ENCODE assay signal across 1 cellular context in the genomic region with DNA sequence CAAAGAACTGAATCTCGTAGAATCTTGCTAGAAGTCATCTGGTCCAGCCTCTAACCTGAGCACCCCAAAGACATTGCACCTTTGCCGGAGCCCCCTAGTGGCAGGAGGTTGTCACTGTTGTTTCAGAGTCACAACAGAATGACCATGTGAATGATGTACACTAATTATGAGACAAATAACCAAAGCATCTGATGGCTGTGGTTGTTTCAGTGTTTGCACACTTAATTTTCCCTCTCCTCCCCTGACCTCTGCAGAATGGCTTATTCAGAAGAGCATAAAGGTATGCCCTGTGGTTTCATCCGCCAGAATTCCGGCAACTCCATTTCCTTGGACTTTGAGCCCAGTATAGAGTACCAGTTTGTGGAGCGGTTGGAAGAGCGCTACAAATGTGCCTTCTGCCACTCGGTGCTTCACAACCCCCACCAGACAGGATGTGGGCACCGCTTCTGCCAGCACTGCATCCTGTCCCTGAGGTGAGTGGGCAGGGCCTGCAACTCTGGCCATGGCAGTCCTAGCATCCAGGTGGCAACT.
TF ChIP-seq lines count a peak whose summit lies in the region.

No MANE protein-coding gene starts in this region.

TF ChIP-seq in HepG2, 621 proteins besides CTCF, POLR2A, EP300 and RAD21 (continued from another document and continues in another):
- TF ChIP-seq, protein P1, sequence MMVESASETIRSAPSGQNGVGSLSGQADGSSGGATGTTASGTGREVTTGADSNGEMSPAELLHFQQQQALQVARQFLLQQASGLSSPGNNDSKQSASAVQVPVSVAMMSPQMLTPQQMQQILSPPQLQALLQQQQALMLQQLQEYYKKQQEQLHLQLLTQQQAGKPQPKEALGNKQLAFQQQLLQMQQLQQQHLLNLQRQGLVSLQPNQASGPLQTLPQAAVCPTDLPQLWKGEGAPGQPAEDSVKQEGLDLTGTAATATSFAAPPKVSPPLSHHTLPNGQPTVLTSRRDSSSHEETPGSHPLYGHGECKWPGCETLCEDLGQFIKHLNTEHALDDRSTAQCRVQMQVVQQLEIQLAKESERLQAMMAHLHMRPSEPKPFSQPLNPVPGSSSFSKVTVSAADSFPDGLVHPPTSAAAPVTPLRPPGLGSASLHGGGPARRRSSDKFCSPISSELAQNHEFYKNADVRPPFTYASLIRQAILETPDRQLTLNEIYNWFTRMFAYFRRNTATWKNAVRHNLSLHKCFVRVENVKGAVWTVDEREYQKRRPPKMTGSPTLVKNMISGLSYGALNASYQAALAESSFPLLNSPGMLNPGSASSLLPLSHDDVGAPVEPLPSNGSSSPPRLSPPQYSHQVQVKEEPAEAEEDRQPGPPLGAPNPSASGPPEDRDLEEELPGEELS (CRISPR knock-in tag; IDR thresholded peaks at IDR 0.05): peak; percentile 46; the same call in 1 of the 2 replicates
- TF ChIP-seq, protein P2, sequence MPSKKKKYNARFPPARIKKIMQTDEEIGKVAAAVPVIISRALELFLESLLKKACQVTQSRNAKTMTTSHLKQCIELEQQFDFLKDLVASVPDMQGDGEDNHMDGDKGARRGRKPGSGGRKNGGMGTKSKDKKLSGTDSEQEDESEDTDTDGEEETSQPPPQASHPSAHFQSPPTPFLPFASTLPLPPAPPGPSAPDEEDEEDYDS (CRISPR knock-in tag; IDR thresholded peaks at IDR 0.05): no peak
- TF ChIP-seq SOX6 (IDR thresholded peaks at IDR 0.05) (no peak), SOX6 (CRISPR knock-in tag; IDR thresholded peaks at IDR 0.05) (0 out of 2 replicates have a peak, but pooled peaks have one; percentile 14), RXRB (CRISPR knock-in tag; IDR thresholded peaks at IDR 0.05; ENCODE audit: borderline replicate concordance) (peak; percentile 19; the same call in 1 of the 2 replicates), HNRNPL (IDR thresholded peaks at IDR 0.05; ENCODE audit: low read depth, low read length) (peak; percentile 79; the same call in 1 of the 2 replicates), MYC (CRISPR knock-in tag; IDR thresholded peaks at IDR 0.05; ENCODE audit: borderline replicate concordance) (no peak), HOXA7 (CRISPR knock-in tag; IDR thresholded peaks at IDR 0.05) (no peak), RXRA (CRISPR knock-in tag; IDR thresholded peaks at IDR 0.05) (no peak), ZNF713 (CRISPR knock-in tag; IDR thresholded peaks at IDR 0.05) (no peak), FOXJ3 (CRISPR knock-in tag; IDR thresholded peaks at IDR 0.05; ENCODE audit: borderline replicate concordance) (0 out of 2 replicates have a peak, but pooled peaks have one; percentile 17), MED1 (CRISPR knock-in tag; IDR thresholded peaks at IDR 0.05) (peak; percentile 29; the same call in 1 of the 2 replicates), XRCC5 (optimal IDR thresholded peaks at IDR 0.05; ENCODE audit: low read length) (peak; percentile 62), ZNF644 (CRISPR knock-in tag; IDR thresholded peaks at IDR 0.05; ENCODE audit: low read depth) (peak; percentile 89), HOXA3 (CRISPR knock-in tag; IDR thresholded peaks at IDR 0.05) (0 out of 2 replicates have a peak, but pooled peaks have one; percentile 18), ZNF883 (CRISPR knock-in tag; IDR thresholded peaks at IDR 0.05; ENCODE audit: not compliant biosample characterization) (no peak), ETV5 (CRISPR knock-in tag; IDR thresholded peaks at IDR 0.05; ENCODE audit: borderline replicate concordance) (0 out of 2 replicates have a peak, but pooled peaks have one; percentile 19), ZFY (CRISPR knock-in tag; IDR thresholded peaks at IDR 0.05) (no peak)
- TF ChIP-seq, protein P3, sequence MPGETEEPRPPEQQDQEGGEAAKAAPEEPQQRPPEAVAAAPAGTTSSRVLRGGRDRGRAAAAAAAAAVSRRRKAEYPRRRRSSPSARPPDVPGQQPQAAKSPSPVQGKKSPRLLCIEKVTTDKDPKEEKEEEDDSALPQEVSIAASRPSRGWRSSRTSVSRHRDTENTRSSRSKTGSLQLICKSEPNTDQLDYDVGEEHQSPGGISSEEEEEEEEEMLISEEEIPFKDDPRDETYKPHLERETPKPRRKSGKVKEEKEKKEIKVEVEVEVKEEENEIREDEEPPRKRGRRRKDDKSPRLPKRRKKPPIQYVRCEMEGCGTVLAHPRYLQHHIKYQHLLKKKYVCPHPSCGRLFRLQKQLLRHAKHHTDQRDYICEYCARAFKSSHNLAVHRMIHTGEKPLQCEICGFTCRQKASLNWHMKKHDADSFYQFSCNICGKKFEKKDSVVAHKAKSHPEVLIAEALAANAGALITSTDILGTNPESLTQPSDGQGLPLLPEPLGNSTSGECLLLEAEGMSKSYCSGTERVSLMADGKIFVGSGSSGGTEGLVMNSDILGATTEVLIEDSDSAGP (CRISPR knock-in tag; IDR thresholded peaks at IDR 0.05; ENCODE audit: borderline replicate concordance): no peak
- TF ChIP-seq, protein P4, sequence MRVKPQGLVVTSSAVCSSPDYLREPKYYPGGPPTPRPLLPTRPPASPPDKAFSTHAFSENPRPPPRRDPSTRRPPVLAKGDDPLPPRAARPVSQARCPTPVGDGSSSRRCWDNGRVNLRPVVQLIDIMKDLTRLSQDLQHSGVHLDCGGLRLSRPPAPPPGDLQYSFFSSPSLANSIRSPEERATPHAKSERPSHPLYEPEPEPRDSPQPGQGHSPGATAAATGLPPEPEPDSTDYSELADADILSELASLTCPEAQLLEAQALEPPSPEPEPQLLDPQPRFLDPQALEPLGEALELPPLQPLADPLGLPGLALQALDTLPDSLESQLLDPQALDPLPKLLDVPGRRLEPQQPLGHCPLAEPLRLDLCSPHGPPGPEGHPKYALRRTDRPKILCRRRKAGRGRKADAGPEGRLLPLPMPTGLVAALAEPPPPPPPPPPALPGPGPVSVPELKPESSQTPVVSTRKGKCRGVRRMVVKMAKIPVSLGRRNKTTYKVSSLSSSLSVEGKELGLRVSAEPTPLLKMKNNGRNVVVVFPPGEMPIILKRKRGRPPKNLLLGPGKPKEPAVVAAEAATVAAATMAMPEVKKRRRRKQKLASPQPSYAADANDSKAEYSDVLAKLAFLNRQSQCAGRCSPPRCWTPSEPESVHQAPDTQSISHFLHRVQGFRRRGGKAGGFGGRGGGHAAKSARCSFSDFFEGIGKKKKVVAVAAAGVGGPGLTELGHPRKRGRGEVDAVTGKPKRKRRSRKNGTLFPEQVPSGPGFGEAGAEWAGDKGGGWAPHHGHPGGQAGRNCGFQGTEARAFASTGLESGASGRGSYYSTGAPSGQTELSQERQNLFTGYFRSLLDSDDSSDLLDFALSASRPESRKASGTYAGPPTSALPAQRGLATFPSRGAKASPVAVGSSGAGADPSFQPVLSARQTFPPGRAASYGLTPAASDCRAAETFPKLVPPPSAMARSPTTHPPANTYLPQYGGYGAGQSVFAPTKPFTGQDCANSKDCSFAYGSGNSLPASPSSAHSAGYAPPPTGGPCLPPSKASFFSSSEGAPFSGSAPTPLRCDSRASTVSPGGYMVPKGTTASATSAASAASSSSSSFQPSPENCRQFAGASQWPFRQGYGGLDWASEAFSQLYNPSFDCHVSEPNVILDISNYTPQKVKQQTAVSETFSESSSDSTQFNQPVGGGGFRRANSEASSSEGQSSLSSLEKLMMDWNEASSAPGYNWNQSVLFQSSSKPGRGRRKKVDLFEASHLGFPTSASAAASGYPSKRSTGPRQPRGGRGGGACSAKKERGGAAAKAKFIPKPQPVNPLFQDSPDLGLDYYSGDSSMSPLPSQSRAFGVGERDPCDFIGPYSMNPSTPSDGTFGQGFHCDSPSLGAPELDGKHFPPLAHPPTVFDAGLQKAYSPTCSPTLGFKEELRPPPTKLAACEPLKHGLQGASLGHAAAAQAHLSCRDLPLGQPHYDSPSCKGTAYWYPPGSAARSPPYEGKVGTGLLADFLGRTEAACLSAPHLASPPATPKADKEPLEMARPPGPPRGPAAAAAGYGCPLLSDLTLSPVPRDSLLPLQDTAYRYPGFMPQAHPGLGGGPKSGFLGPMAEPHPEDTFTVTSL (CRISPR knock-in tag; IDR thresholded peaks at IDR 0.05; ENCODE audit: borderline replicate concordance): 0 out of 2 replicates have a peak, but pooled peaks have one; percentile 28
- TF ChIP-seq, protein P5, sequence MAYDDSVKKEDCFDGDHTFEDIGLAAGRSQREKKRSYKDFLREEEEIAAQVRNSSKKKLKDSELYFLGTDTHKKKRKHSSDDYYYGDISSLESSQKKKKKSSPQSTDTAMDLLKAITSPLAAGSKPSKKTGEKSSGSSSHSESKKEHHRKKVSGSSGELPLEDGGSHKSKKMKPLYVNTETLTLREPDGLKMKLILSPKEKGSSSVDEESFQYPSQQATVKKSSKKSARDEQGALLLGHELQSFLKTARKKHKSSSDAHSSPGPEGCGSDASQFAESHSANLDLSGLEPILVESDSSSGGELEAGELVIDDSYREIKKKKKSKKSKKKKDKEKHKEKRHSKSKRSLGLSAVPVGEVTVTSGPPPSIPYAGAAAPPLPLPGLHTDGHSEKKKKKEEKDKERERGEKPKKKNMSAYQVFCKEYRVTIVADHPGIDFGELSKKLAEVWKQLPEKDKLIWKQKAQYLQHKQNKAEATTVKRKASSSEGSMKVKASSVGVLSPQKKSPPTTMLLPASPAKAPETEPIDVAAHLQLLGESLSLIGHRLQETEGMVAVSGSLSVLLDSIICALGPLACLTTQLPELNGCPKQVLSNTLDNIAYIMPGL (CRISPR knock-in tag; IDR thresholded peaks at IDR 0.05; ENCODE audit: borderline replicate concordance in 1 of 2, low read depth in 1 of 2): peak; percentile 43 to 45; a peak in 2 of 4 replicates
- TF ChIP-seq, protein P6, sequence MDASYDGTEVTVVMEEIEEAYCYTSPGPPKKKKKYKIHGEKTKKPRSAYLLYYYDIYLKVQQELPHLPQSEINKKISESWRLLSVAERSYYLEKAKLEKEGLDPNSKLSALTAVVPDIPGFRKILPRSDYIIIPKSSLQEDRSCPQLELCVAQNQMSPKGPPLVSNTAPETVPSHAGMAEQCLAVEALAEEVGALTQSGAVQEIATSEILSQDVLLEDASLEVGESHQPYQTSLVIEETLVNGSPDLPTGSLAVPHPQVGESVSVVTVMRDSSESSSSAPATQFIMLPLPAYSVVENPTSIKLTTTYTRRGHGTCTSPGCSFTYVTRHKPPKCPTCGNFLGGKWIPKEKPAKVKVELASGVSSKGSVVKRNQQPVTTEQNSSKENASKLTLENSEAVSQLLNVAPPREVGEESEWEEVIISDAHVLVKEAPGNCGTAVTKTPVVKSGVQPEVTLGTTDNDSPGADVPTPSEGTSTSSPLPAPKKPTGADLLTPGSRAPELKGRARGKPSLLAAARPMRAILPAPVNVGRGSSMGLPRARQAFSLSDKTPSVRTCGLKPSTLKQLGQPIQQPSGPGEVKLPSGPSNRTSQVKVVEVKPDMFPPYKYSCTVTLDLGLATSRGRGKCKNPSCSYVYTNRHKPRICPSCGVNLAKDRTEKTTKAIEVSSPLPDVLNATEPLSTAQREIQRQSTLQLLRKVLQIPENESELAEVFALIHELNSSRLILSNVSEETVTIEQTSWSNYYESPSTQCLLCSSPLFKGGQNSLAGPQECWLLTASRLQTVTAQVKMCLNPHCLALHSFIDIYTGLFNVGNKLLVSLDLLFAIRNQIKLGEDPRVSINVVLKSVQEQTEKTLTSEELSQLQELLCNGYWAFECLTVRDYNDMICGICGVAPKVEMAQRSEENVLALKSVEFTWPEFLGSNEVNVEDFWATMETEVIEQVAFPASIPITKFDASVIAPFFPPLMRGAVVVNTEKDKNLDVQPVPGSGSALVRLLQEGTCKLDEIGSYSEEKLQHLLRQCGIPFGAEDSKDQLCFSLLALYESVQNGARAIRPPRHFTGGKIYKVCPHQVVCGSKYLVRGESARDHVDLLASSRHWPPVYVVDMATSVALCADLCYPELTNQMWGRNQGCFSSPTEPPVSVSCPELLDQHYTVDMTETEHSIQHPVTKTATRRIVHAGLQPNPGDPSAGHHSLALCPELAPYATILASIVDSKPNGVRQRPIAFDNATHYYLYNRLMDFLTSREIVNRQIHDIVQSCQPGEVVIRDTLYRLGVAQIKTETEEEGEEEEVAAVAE (CRISPR knock-in tag; IDR thresholded peaks at IDR 0.05; ENCODE audit: borderline replicate concordance): no peak
- TF ChIP-seq, protein P7, sequence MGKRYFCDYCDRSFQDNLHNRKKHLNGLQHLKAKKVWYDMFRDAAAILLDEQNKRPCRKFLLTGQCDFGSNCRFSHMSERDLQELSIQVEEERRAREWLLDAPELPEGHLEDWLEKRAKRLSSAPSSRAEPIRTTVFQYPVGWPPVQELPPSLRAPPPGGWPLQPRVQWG (CRISPR knock-in tag; IDR thresholded peaks at IDR 0.05; ENCODE audit: borderline replicate concordance, low read depth): no peak
- TF ChIP-seq, protein P8, sequence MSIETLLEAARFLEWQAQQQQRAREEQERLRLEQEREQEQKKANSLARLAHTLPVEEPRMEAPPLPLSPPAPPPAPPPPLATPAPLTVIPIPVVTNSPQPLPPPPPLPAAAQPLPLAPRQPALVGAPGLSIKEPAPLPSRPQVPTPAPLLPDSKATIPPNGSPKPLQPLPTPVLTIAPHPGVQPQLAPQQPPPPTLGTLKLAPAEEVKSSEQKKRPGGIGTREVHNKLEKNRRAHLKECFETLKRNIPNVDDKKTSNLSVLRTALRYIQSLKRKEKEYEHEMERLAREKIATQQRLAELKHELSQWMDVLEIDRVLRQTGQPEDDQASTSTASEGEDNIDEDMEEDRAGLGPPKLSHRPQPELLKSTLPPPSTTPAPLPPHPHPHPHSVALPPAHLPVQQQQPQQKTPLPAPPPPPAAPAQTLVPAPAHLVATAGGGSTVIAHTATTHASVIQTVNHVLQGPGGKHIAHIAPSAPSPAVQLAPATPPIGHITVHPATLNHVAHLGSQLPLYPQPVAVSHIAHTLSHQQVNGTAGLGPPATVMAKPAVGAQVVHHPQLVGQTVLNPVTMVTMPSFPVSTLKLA (IDR thresholded peaks at IDR 0.05): no peak
- TF ChIP-seq, protein P9, sequence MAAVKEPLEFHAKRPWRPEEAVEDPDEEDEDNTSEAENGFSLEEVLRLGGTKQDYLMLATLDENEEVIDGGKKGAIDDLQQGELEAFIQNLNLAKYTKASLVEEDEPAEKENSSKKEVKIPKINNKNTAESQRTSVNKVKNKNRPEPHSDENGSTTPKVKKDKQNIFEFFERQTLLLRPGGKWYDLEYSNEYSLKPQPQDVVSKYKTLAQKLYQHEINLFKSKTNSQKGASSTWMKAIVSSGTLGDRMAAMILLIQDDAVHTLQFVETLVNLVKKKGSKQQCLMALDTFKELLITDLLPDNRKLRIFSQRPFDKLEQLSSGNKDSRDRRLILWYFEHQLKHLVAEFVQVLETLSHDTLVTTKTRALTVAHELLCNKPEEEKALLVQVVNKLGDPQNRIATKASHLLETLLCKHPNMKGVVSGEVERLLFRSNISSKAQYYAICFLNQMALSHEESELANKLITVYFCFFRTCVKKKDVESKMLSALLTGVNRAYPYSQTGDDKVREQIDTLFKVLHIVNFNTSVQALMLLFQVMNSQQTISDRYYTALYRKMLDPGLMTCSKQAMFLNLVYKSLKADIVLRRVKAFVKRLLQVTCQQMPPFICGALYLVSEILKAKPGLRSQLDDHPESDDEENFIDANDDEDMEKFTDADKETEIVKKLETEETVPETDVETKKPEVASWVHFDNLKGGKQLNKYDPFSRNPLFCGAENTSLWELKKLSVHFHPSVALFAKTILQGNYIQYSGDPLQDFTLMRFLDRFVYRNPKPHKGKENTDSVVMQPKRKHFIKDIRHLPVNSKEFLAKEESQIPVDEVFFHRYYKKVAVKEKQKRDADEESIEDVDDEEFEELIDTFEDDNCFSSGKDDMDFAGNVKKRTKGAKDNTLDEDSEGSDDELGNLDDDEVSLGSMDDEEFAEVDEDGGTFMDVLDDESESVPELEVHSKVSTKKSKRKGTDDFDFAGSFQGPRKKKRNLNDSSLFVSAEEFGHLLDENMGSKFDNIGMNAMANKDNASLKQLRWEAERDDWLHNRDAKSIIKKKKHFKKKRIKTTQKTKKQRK (IDR thresholded peaks at IDR 0.05; ENCODE audit: low read length): no peak
